24 cellular contexts compared by ENCODE assay signal in genomic region chr2:120881981-120882788, GRCh38.
DNase-seq lines count a peak whose midpoint lies in the region; ATAC-seq, FAIRE-seq and TF ChIP-seq lines count a peak whose summit lies in the region.
"Had no signal": no experiment of that assay in that cellular context is flagged by ENCODE, and none has a peak within 500 bp of the region (broad histone marks: within the 10 kb centered on the region; RNA-seq: fewer than 3 reads in every experiment).

No MANE protein-coding gene starts in this region.

- intact Hi-C loops in HepG2 (cut with micrococcal nuclease; ENCODE audit: unreplicated experiment) (no loop called here), spleen (cut with DNase I; ENCODE audit: low total_unique reads) (no loop called here)

- H3K9me3 ChIP-seq in H1 (ENCODE audit: insufficient read depth in 2 of 2, low read depth in 1 of 2, low read length in 1 of 2): no peaks in the 10 kb centered on the region
- H3K9me3 ChIP-seq in HepG2 (ENCODE audit: low read length): no peaks in the 10 kb centered on the region
- no peaks in the 10 kb centered on the region for H3K9me3 ChIP-seq in spleen

- in situ Hi-C loops in HepG2 (cut with HindIII; ENCODE audit: extremely low pct_ligation_motif_present, low pct_unique_long_range_greater_than_20kb): no loop called here

- H2BK120ac ChIP-seq in H1 (replicated peaks; ENCODE audit: low read depth, low read length): no peak overlapping the region

- no peak overlapping the region for H3K4me2 ChIP-seq in H1 (ENCODE audit: insufficient read depth in 1 of 2, low read depth in 2 of 2, low read length in 2 of 2)
- H3K4me2 ChIP-seq in HepG2 (ENCODE audit: low read depth, low read length): no peak overlapping the region

- H2BK15ac ChIP-seq in H1 (ENCODE audit: low read length): no peak overlapping the region

- no peaks in the 10 kb centered on the region; the same call in 1 of the 2 replicates for H3K23me2 ChIP-seq in H1 (ENCODE audit: low read depth, low read length)

- H3K79me2 ChIP-seq in H1 (ENCODE audit: control insufficient read depth in 1 of 2, insufficient read depth in 2 of 2, low read length in 2 of 2) (peaks cover 0 to 65% of the 10 kb centered on the region in 2 experiments; a peak in 2 of 4 replicates), HepG2 (ENCODE audit: insufficient read depth, low read length) (no peaks in the 10 kb centered on the region)

- no peak for TF ChIP-seq POLR2A in H1 (IDR thresholded peaks at IDR 0.05; ENCODE audit: control extremely low read depth in 1 of 2, low read depth in 2 of 2, low read length in 2 of 2)
- TF ChIP-seq POLR2A in HepG2 (IDR thresholded peaks at IDR 0.05; ENCODE audit: insufficient read depth in 1 of 2, low read depth in 2 of 2, low read length in 2 of 2): no peak
- no peak for TF ChIP-seq POLR2A in spleen (IDR thresholded peaks at IDR 0.05)

- H2BK5ac ChIP-seq in H1 (ENCODE audit: low read depth, low read length): no peak overlapping the region

- H2AK5ac ChIP-seq in H1 (ENCODE audit: low read depth, low read length): no peak overlapping the region

- peak overlapping the region; percentile 35 for H4K91ac ChIP-seq in H1 (replicated peaks; ENCODE audit: insufficient read length, low read length)

- TF ChIP-seq EP300 in H1 (IDR thresholded peaks at IDR 0.05; ENCODE audit: borderline replicate concordance in 1 of 2, low read depth in 2 of 2, low read length in 2 of 2) (no peak), HepG2 (IDR thresholded peaks at IDR 0.05; ENCODE audit: low read depth in 2 of 2, low read length in 2 of 2) (no peak), HepG2 (CRISPR knock-in tag; IDR thresholded peaks at IDR 0.05; ENCODE audit: borderline replicate concordance) (no peak)

- no peak overlapping the region for H2BK12ac ChIP-seq in H1 (ENCODE audit: low read depth, low read length)

- no peak overlapping the region; the same call in 1 of the 2 replicates for H2BK20ac ChIP-seq in H1 (ENCODE audit: low read length)

- H3K56ac ChIP-seq in H1 (replicated peaks; ENCODE audit: insufficient read length, low read depth, low read length): no peak overlapping the region

- H3K27ac ChIP-seq in H1 (ENCODE audit: low read depth, low read length): no peak overlapping the region
- no peak overlapping the region for H3K27ac ChIP-seq in HepG2 (ENCODE audit: extremely low read length, insufficient read depth, low read length)
- no peak overlapping the region for H3K27ac ChIP-seq in spleen
- H3K27ac ChIP-seq: dorsolateral prefrontal cortex, HL-60 had no signal

- no peak overlapping the region for H3K23ac ChIP-seq in H1 (ENCODE audit: insufficient read length)

- no peaks in the 10 kb centered on the region for H3K27me3 ChIP-seq in H1 (replicated peaks in 1 of 4; ENCODE audit: control insufficient read depth in 3 of 4, extremely low read depth in 1 of 4, insufficient read depth in 3 of 4, low read length in 3 of 4)
- peaks cover 18 to 91% of the 10 kb centered on the region in 2 experiments for H3K27me3 ChIP-seq in HepG2 (ENCODE audit: control insufficient read depth in 1 of 2, insufficient read depth in 2 of 2, low read length in 2 of 2)
- H3K27me3 ChIP-seq in spleen (replicated peaks in 1 of 7): peaks cover 0 to 4% (median 0%) of the 10 kb centered on the region in 7 donors

- H4K8ac ChIP-seq in H1 (ENCODE audit: extremely low read depth, insufficient read depth, low read length): no peak overlapping the region

- BruUV-seq in HepG2 (replicated peaks; lab: Mats Ljungman, UMichigan): no TSS peak

- no peak for FAIRE-seq in H1 (lab: Jason Lieb, UNC)
- no peak for FAIRE-seq in HepG2 (lab: Jason Lieb, UNC)

- CTCF ChIA-PET in H1 (lab: Charles Lee; ENCODE audit: partially characterized antibody): interaction anchor here (0.8 to 6.9 kb wide), 24 partner anchors 11 to 201 kb away, joined by 3 to 88 read pairs (median 6); no protein-coding TSS in a partner anchor
- CTCF ChIA-PET in HepG2 (lab: Yijun Ruan, JAX; ENCODE audit: low intra/inter-chr PET ratio, low total read pairs): no interaction called here

- TF ChIP-seq RAD21 in H1 (IDR thresholded peaks at IDR 0.05 in 1 of 2, conservative IDR thresholded peaks at IDR 0.05 in 1 of 2; ENCODE audit: low read depth in 2 of 2, low read length in 2 of 2) (no peak), HepG2 (CRISPR knock-in tag; IDR thresholded peaks at IDR 0.05) (no peak)

- H2AFZ ChIP-seq in H1 (ENCODE audit: low read length) (no peak overlapping the region), HepG2 (ENCODE audit: low read length) (no peak overlapping the region)

- no peak overlapping the region for H4K5ac ChIP-seq in H1 (ENCODE audit: insufficient read length, low read depth, low read length)

- H4K20me1 ChIP-seq in H1 (replicated peaks in 1 of 2; ENCODE audit: control insufficient read depth in 1 of 2, insufficient read depth in 2 of 2, low read length in 2 of 2) (peaks cover 16 to 24% of the 10 kb centered on the region in 2 experiments), HepG2 (ENCODE audit: insufficient read depth, low read length) (no peaks in the 10 kb centered on the region)

- H3K14ac ChIP-seq in H1 (ENCODE audit: insufficient read length): no peak overlapping the region

- TF ChIP-seq CTCF in H1 (IDR thresholded peaks at IDR 0.05; ENCODE audit: control extremely low read depth in 1 of 3, insufficient read depth in 1 of 3, low read depth in 1 of 3, low read length in 3 of 3): no peak
- peak; percentile 17; the same call in 1 of the 2 replicates for TF ChIP-seq CTCF in HepG2 (CRISPR knock-in tag; IDR thresholded peaks at IDR 0.05)
- no peak for TF ChIP-seq CTCF in spleen (IDR thresholded peaks at IDR 0.05 in 8 of 11, conservative IDR thresholded peaks at IDR 0.05 in 3 of 11)

- H3K4ac ChIP-seq in H1 (replicated peaks; ENCODE audit: insufficient read length, low read depth, low read length): no peak overlapping the region

- H3K79me1 ChIP-seq in H1 (ENCODE audit: low read depth, low read length): peaks cover 10% of the 10 kb centered on the region; the same call in 1 of the 2 replicates

- H3K4me3 ChIP-seq in H1 (ENCODE audit: extremely low read depth in 1 of 4, insufficient read depth in 2 of 4, low read depth in 3 of 4, low read length in 4 of 4) (no peak overlapping the region), HepG2 (replicated peaks in 1 of 3; ENCODE audit: insufficient read depth in 1 of 3, low read depth in 2 of 3, low read length in 3 of 3) (no peak overlapping the region), spleen (no peak overlapping the region)
- H3K4me3 ChIP-seq: dorsolateral prefrontal cortex had no signal

- H3K9ac ChIP-seq in H1 (replicated peaks in 1 of 4; ENCODE audit: extremely low read depth in 1 of 4, low read depth in 3 of 4, low read length in 3 of 4) (no peak overlapping the region), HepG2 (ENCODE audit: insufficient read depth, low read depth, low read length) (no peak overlapping the region)

- H3K36me3 ChIP-seq in H1 (ENCODE audit: control insufficient read depth in 2 of 4, insufficient read depth in 4 of 4, low read length in 3 of 4) (no peaks in the 10 kb centered on the region), HepG2 (replicated peaks in 1 of 2; ENCODE audit: control insufficient read depth in 1 of 2, insufficient read depth in 2 of 2, low read length in 2 of 2) (no peaks in the 10 kb centered on the region), spleen (no peaks in the 10 kb centered on the region)

- 96% methylated on average over 21 of the region's 21 CpGs; no CpG with 5 or more reads in 1 of the 2 experiments for WGBS in H1 (ENCODE audit: extremely low coverage in 1 of 2, insufficient coverage in 1 of 2, insufficient read length in 1 of 2, insufficient replicate concordance in 2 of 2, low coverage in 1 of 2, low lambda C conversion rate in 2 of 2, missing lambda C conversion rate in 1 of 2), 2 experiments
- WGBS in HepG2 (ENCODE audit: low lambda C conversion rate): 20% methylated on average over 15 of the region's 21 CpGs
- WGBS in spleen, 5 donors: 82 to 87% (median 85%) methylated on average over 17 to 21 of the region's 21 CpGs

- peak; percentile 56 for DNase-seq in DMS79 treated with DMSO at 0.1 percent for 48 hours (lab: John Stamatoyannopoulos, UW)
- DNase-seq in H1 (ENCODE audit: low read depth in 1 of 2, low spot score in 2 of 2): no peak
- DNase-seq in HepG2 (ENCODE audit: low spot score): no peak
- peak; percentile 68 for DNase-seq in spleen
- no peak for DNase-seq in GOT3 (lab: John Stamatoyannopoulos, UW)
- no peak for DNase-seq in activated CD8-positive, alpha-beta memory T cell treated with anti-CD3 and anti-CD28 coated beads, Interleukin-2, amount 50 U/mL, for 4 hours
- no peak for DNase-seq in NCI-H2107 treated with DMSO at 0.1 percent for 48 hours (lab: John Stamatoyannopoulos, UW; ENCODE audit: unreplicated experiment)
- DNase-seq: activated CD4-positive, alpha-beta T cell treated with anti-CD3 and anti-CD28 coated beads, Interleukin-2, amount 10 ng/mL, durations not matched to agents 24 days and 14 days; activated gamma-delta T cell treated with Interleukin-2 at 50 U/mL for 16 hours; activated T-cell treated with anti-CD3 and anti-CD28 coated beads, Interleukin-2, amount 50 U/mL, for 4 hours; CD4-positive, CD25-positive, alpha-beta regulatory T cell; cerebellar nuclear complex; dorsolateral prefrontal cortex; Kasumi-1; kidney glomerular epithelial cell; mesenchymal stem cell; MV-4-11; NCI-H1436 treated with DMSO at 0.1 percent for 48 hours; NCI-H446 treated with DMSO at 0.1 percent for 48 hours; stimulated activated CD4-positive, alpha-beta T cell treated with anti-CD3 and anti-CD28 coated beads, Interleukin-2, amount 100 ng/mL, for 48 hours; substantia nigra; T-helper 9 cell had no signal

- peak; percentile 29; the same call in 2 of the 3 replicates for ATAC-seq in HepG2
- no peak for ATAC-seq in HG03097 (IDR thresholded peaks at IDR 0.05; ENCODE audit: low FRiP score, unreplicated experiment)
- ATAC-seq: activated T-cell treated with anti-CD3 and anti-CD28 coated beads, Interleukin-2, amount 50 U/mL, for 4 hours had no signal

- H3K4me1 ChIP-seq in H1 (replicated peaks in 1 of 4; ENCODE audit: control insufficient read depth in 3 of 4, insufficient read depth in 4 of 4, low read length in 3 of 4) (peaks cover 0 to 16% (median 10%) of the 10 kb centered on the region in 4 experiments; a peak in 5 of 7 replicates), HepG2 (ENCODE audit: insufficient read depth, low read length) (peaks cover 5% of the 10 kb centered on the region), spleen (no peaks in the 10 kb centered on the region)

- no peak overlapping the region for H3K18ac ChIP-seq in H1 (ENCODE audit: extremely low read depth, low read length)

- POLR2A ChIA-PET in H1 (lab: Charles Lee; ENCODE audit: partially characterized antibody): interaction anchor here (1.6 kb wide), 1 partner anchor 10 kb away, joined by 5 read pairs; no protein-coding TSS in a partner anchor
- POLR2A ChIA-PET in HepG2 (lab: Yijun Ruan, JAX): no interaction called here

TF ChIP-seq in H1, 55 proteins besides CTCF, POLR2A, EP300 and RAD21 (continues in another document):
- TF ChIP-seq BRCA1 (IDR thresholded peaks at IDR 0.05; ENCODE audit: low read depth, low read length) (no peak), NRF1 (IDR thresholded peaks at IDR 0.05; ENCODE audit: low read depth, low read length) (no peak), CEBPB (IDR thresholded peaks at IDR 0.05; ENCODE audit: low read depth, low read length) (no peak)

TF ChIP-seq in HepG2, 621 proteins besides CTCF, POLR2A, EP300 and RAD21:
- TF ChIP-seq SKI (IDR thresholded peaks at IDR 0.05; ENCODE audit: partially characterized antibody): peak; percentile 58
- TF ChIP-seq ZNF777 (CRISPR knock-in tag; IDR thresholded peaks at IDR 0.05): no peak

Comparison
In these comparisons a context has a peak if more than half of its experiments do, and no peak if none do; other contexts are left out.
1. DNase-seq: peak in DMS79 treated with DMSO at 0.1 percent for 48 hours (single experiment) and spleen (single experiment); none in H1 (0 of 2), HepG2 (single experiment), GOT3 (single experiment), activated CD8-positive, alpha-beta memory T cell treated with anti-CD3 and anti-CD28 coated beads, Interleukin-2, amount 50 U/mL, for 4 hours (single experiment) and NCI-H2107 treated with DMSO at 0.1 percent for 48 hours (single experiment).